ENCODE assay signal across 8 cellular contexts in the genomic region with DNA sequence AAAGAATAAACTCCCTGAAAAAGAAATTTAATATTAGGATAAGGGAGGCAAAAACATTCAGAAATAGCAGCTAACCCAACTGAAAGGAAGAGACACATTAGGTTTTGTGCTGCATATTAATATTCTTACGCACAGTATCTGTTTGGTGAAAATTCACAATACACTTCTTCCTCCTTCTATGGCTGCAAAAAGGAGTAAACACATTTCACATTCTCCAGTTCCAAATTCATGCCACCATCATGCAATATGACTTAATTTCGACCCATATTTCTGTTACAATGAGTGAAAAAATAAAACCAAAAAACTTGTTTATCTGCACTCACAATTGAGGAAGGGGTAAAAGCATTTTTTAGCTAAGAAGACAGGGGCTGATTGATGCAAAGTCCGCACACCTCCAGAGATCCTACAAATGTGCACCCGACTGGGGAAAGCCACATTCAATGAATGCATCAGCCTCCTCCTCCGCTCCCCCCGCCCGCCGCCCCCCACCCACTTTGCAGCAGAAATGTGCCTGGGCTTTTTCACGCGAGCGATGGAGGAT.
A peak's percentile ranks its signal among the peaks of the same experiment; 100 is the strongest.
DNase-seq lines count a peak whose midpoint lies in the region; ATAC-seq lines count a peak whose summit lies in the region.

No MANE protein-coding gene starts in this region.

- peak overlapping the region; percentile 59 to 75 for H3K4me3 ChIP-seq in mucosa of rectum (ENCODE audit: low read length in 2 of 2)

- no peaks in the 10 kb centered on the region for H3K9me3 ChIP-seq in ES-I3 (ENCODE audit: control insufficient read depth, insufficient read depth, low read length)
- no peaks in the 10 kb centered on the region for H3K9me3 ChIP-seq in mucosa of rectum (ENCODE audit: control insufficient read depth in 2 of 2, low read length in 2 of 2)

- H3K27ac ChIP-seq in caudate nucleus (ENCODE audit: low read depth, low read length) (peak overlapping the region; percentile 54), mucosa of rectum (ENCODE audit: low read depth in 2 of 2, low read length in 2 of 2) (peak overlapping the region in 1 of 2 donors; percentile 50)

- H3K4me1 ChIP-seq in ES-I3 (ENCODE audit: insufficient read depth, low read length) (peaks cover 21% of the 10 kb centered on the region), mucosa of rectum (ENCODE audit: control insufficient read depth in 2 of 2, insufficient read depth in 2 of 2, low read length in 2 of 2) (peaks cover 10 to 27% of the 10 kb centered on the region in 2 donors)

- no peak for ATAC-seq in HG02588 (IDR thresholded peaks at IDR 0.05; ENCODE audit: unreplicated experiment)
- ATAC-seq in GM21786 (IDR thresholded peaks at IDR 0.05; ENCODE audit: unreplicated experiment), result no peak
- ATAC-seq in GM18868 (IDR thresholded peaks at IDR 0.05; ENCODE audit: unreplicated experiment), result no peak
- ATAC-seq in GM21737 (IDR thresholded peaks at IDR 0.05; ENCODE audit: unreplicated experiment), result no peak

- peak; percentile 62 for DNase-seq in NAMALWA (ENCODE audit: low spot score)
- no peak for DNase-seq in caudate nucleus (lab: John Stamatoyannopoulos, UW)

- H3K36me3 ChIP-seq in ES-I3 (ENCODE audit: insufficient read depth, low read length) (no peaks in the 10 kb centered on the region), mucosa of rectum (ENCODE audit: control insufficient read depth in 2 of 2, insufficient read depth in 2 of 2, low read length in 2 of 2) (no peaks in the 10 kb centered on the region)

- peak overlapping the region; percentile 65 for H3K9ac ChIP-seq in ES-I3 (ENCODE audit: low read depth, low read length)
- peak overlapping the region; percentile 53 to 54 for H3K9ac ChIP-seq in mucosa of rectum (ENCODE audit: low read depth in 1 of 2, low read length in 2 of 2)

- H3K27me3 ChIP-seq in mucosa of rectum (ENCODE audit: control insufficient read depth in 2 of 2, insufficient read depth in 2 of 2, low read length in 2 of 2), result no peaks in the 10 kb centered on the region
